10 cellular contexts compared by ENCODE assay signal in the genomic region with DNA sequence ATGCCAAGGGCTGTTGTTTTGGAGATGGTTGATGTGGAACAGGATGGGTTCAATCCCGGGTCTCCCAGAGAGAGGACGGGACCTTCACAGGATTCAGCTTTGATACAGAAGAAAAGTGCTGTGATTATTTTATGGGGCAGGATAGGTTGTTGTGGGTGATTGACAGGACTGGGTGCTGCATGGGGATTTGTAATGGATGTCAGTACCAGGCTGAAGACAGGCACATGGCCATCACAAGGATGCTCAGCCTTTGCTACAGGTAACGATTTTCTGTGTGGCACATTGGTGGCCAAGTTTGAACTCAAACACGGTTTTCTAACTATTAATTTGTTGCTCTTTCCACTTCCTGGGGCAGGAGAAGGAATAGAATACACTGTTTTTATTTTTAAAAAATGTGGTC. TPM values are rescaled to one million over a fixed set of nuclear protein-coding genes. Genes with fewer than 3 reads are reported as not detected.
"Had no signal": no experiment of that assay in that cellular context is flagged by ENCODE, and none has a peak within 500 bp of the region (broad histone marks: within the 10 kb centered on the region; RNA-seq: fewer than 3 reads in every experiment).

No MANE protein-coding gene starts in this region.

- H3K4me1 Mint-ChIP-seq: IgD-negative memory B cell had no signal

- H3K4me3 Mint-ChIP-seq: IgD-negative memory B cell had no signal

- DNase-seq: GOT3, H7, KBM-7 had no signal

- H3K9me3 Mint-ChIP-seq: IgD-negative memory B cell had no signal

- H3K36me3 ChIP-seq: HAP-1 had no signal

- ATAC-seq: HCT116, HepG2 had no signal

- H3K27ac Mint-ChIP-seq: IgD-negative memory B cell had no signal

- H3K9me3 ChIP-seq: HAP-1 had no signal

- H3K36me3 Mint-ChIP-seq: IgD-negative memory B cell had no signal

- H3K4me3 ChIP-seq: HAP-1 had no signal

- H3K4me1 ChIP-seq: HAP-1 had no signal

- H3K27ac ChIP-seq: HL-60, KMS-11 had no signal

RNA-seq across cellular contexts. Expression of a gene that starts 4.5 kb away (rescaled TPM):
- total RNA-seq: HepG2, HT1080 had no signal
- polyA plus RNA-seq: HepG2 had no signal
